In genomic region chr1:12524266-12524665, GRCh38 we compare ENCODE assay signal across 26 cellular contexts.
"Had no signal": no experiment of that assay in that cellular context is flagged by ENCODE, and none has a peak within 500 bp of the region (broad histone marks: within the 10 kb centered on the region; RNA-seq: fewer than 3 reads in every experiment).

No MANE protein-coding gene starts in this region.

- ATAC-seq: activated CD4-positive, alpha-beta T cell treated with anti-CD3 and anti-CD28 coated beads for 36 hours; activated CD8-positive, alpha-beta memory T cell treated with anti-CD3 and anti-CD28 coated beads, Interleukin-2, amount 10 ng/mL, durations not matched to agents 7 days and 5 days; activated CD8-positive, alpha-beta T cell treated with anti-CD3 and anti-CD28 coated beads, Interleukin-2, amount 10 ng/mL, durations not matched to agents 7 days and 5 days; left lung; naive thymus-derived CD8-positive, alpha-beta T cell had no signal

- H3K9me3 Mint-ChIP-seq: central memory CD8-positive, alpha-beta T cell; T-helper 2 cell treated with Interferon-gamma antibody and Interleukin-4, amounts not matched to agents 5 μg/mL and 100 μg/mL, for 36 hours had no signal

- H3K27me3 Mint-ChIP-seq: activated CD4-positive, alpha-beta T cell treated with anti-CD3 and anti-CD28 coated beads for 36 hours; naive thymus-derived CD8-positive, alpha-beta T cell had no signal

- H3K27me3 ChIP-seq: esophagus squamous epithelium, left lung, right atrium auricular region, spleen, testis, transverse colon had no signal

- FAIRE-seq: bronchial epithelial cell, colon had no signal

- H3K4me3 ChIP-seq: esophagus squamous epithelium, left lung, right atrium auricular region, spleen, testis, transverse colon had no signal

- H3K27ac ChIP-seq: epithelial cell of prostate, esophagus squamous epithelium, left lung, right atrium auricular region, testis, transverse colon had no signal

- H3K27ac Mint-ChIP-seq: activated CD4-positive, alpha-beta T cell treated with anti-CD3 and anti-CD28 coated beads for 36 hours; activated CD8-positive, alpha-beta memory T cell treated with anti-CD3 and anti-CD28 coated beads, Interleukin-2, amount 10 ng/mL, durations not matched to agents 7 days and 5 days; activated CD8-positive, alpha-beta T cell treated with anti-CD3 and anti-CD28 coated beads, Interleukin-2, amount 10 ng/mL, durations not matched to agents 7 days and 5 days; T-helper 2 cell treated with Interferon-gamma antibody and Interleukin-4, amounts not matched to agents 5 μg/mL and 100 μg/mL, for 36 hours had no signal

- H3K9me3 ChIP-seq: esophagus squamous epithelium, left lung, right atrium auricular region, spleen, testis, transverse colon had no signal

- H3K36me3 ChIP-seq: esophagus squamous epithelium, left lung, right atrium auricular region, spleen, transverse colon had no signal

- DNase-seq: activated CD4-positive, alpha-beta T cell treated with anti-CD3 and anti-CD28 coated beads for 36 hours; activated CD4-positive, CD25-positive, alpha-beta regulatory T cell; activated CD8-positive, alpha-beta memory T cell treated with anti-CD3 and anti-CD28 coated beads, Interleukin-2, amount 10 ng/mL, durations not matched to agents 7 days and 5 days; activated CD8-positive, alpha-beta T cell treated with anti-CD3 and anti-CD28 coated beads, Interleukin-2, amount 10 ng/mL, durations not matched to agents 7 days and 5 days; activated effector memory CD4-positive, alpha-beta T cell treated with anti-CD3 and anti-CD28 coated beads, Interleukin-2, amount 50 U/mL, for 16 hours; activated naive CD4-positive, alpha-beta T cell treated with anti-CD3 and anti-CD28 coated beads, Interleukin-2, amount 50 U/mL, for 16 hours; anterior cingulate cortex; dermis blood vessel endothelial cell; effector CD4-positive, alpha-beta T cell; esophagus squamous epithelium; foreskin melanocyte; mammary epithelial cell; midbrain; naive thymus-derived CD8-positive, alpha-beta T cell; spleen; stimulated activated naive CD4-positive, alpha-beta T cell treated with Interleukin-2 at 50 U/mL for 16 hours; T-helper 1 cell; testis; transverse colon had no signal

- H3K4me3 Mint-ChIP-seq: activated CD4-positive, alpha-beta T cell treated with anti-CD3 and anti-CD28 coated beads for 36 hours; activated CD8-positive, alpha-beta memory T cell treated with anti-CD3 and anti-CD28 coated beads, Interleukin-2, amount 10 ng/mL, durations not matched to agents 7 days and 5 days; activated CD8-positive, alpha-beta T cell treated with anti-CD3 and anti-CD28 coated beads, Interleukin-2, amount 10 ng/mL, durations not matched to agents 7 days and 5 days; central memory CD8-positive, alpha-beta T cell; naive thymus-derived CD8-positive, alpha-beta T cell; T-helper 2 cell treated with Interferon-gamma antibody and Interleukin-4, amounts not matched to agents 5 μg/mL and 100 μg/mL, for 36 hours had no signal

- H3K36me3 Mint-ChIP-seq: naive thymus-derived CD8-positive, alpha-beta T cell had no signal
